Comparison of ENCODE assay signal across 17 cellular contexts in genomic region chr11:2427721-2428321, GRCh38. TPM values are rescaled to one million over a fixed set of nuclear protein-coding genes. Genes with fewer than 3 reads are reported as not detected.
A peak's percentile ranks its signal among the peaks of the same experiment; 100 is the strongest.
DNase-seq lines count a peak whose midpoint lies in the region; ATAC-seq, FAIRE-seq and TF ChIP-seq lines count a peak whose summit lies in the region.
"Had no signal": no experiment of that assay in that cellular context is flagged by ENCODE, and none has a peak within 500 bp of the region (broad histone marks: within the 10 kb centered on the region; RNA-seq: fewer than 3 reads in every experiment).

No MANE protein-coding gene starts in this region.

- H3K9me2 ChIP-seq in PC-3 (replicated peaks; ENCODE audit: low read length), result no peaks in the 10 kb centered on the region

- no peak overlapping the region for H3K9ac ChIP-seq in PC-3 (ENCODE audit: low read length)
- no peak overlapping the region for H3K9ac ChIP-seq in kidney (ENCODE audit: low read length in 2 of 2)

- no TSS peak for BruUV-seq in PC-3 (replicated peaks; lab: Mats Ljungman, UMichigan)

- CTCF ChIA-PET in activated CD8-positive, alpha-beta T cell treated with anti-CD3 and anti-CD28 coated beads, Interleukin-2, amount 10 ng/mL, durations not matched to agents 7 days and 5 days (lab: Charles Lee), result interaction anchor here (0.8 to 6.0 kb wide), 7 partner anchors 41 to 465 kb away, joined by 3 to 76 read pairs (median 8); no protein-coding TSS in a partner anchor
- CTCF ChIA-PET in activated CD8-positive, alpha-beta T cell treated with anti-CD3 and anti-CD28 coated beads for 36 hours (lab: Charles Lee), result interaction anchor here (0.8 to 10.3 kb wide), 4 partner anchors 107 to 465 kb away, joined by 3 to 182 read pairs (median 6); no protein-coding TSS in a partner anchor
- CTCF ChIA-PET in PC-3 (lab: Charles Lee), result interaction anchor here (1.0 to 1.4 kb wide), 2 partner anchors 104 to 105 kb away, joined by 3 to 7 read pairs; no protein-coding TSS in a partner anchor
- CTCF ChIA-PET in activated CD4-positive, alpha-beta T cell treated with anti-CD3 and anti-CD28 coated beads, Interleukin-2, amount 10 ng/mL, durations not matched to agents 7 days and 5 days (lab: Charles Lee), result interaction anchor here (0.6 to 8.4 kb wide), 11 partner anchors 8 to 464 kb away, joined by 3 to 88 read pairs (median 5); no protein-coding TSS in a partner anchor

- no peak for FAIRE-seq in kidney (lab: Jason Lieb, UNC)

- H3K4me1 Mint-ChIP-seq in activated CD8-positive, alpha-beta T cell treated with anti-CD3 and anti-CD28 coated beads, Interleukin-2, amount 10 ng/mL, durations not matched to agents 7 days and 5 days (ENCODE audit: low read depth), result no peaks in the 10 kb centered on the region
- H3K4me1 Mint-ChIP-seq in activated CD8-positive, alpha-beta T cell treated with anti-CD3 and anti-CD28 coated beads for 36 hours (ENCODE audit: low read depth), result no peaks in the 10 kb centered on the region
- no peaks in the 10 kb centered on the region for H3K4me1 Mint-ChIP-seq in activated CD4-positive, alpha-beta T cell treated with anti-CD3 and anti-CD28 coated beads, Interleukin-2, amount 10 ng/mL, durations not matched to agents 7 days and 5 days
- H3K4me1 Mint-ChIP-seq: activated naive CD8-positive, alpha-beta T cell treated with anti-CD3 and anti-CD28 coated beads for 36 hours; CD4-positive, alpha-beta memory T cell had no signal

- POLR2A ChIA-PET in activated CD8-positive, alpha-beta T cell treated with anti-CD3 and anti-CD28 coated beads, Interleukin-2, amount 10 ng/mL, durations not matched to agents 7 days and 5 days (lab: Charles Lee), result no interaction called here
- POLR2A ChIA-PET in activated CD8-positive, alpha-beta T cell treated with anti-CD3 and anti-CD28 coated beads for 36 hours (lab: Charles Lee), result interaction anchor here (0.8 to 1.3 kb wide), 2 partner anchors 78 to 106 kb away, joined by 4 read pairs; no protein-coding TSS in a partner anchor
- POLR2A ChIA-PET in PC-3 (lab: Charles Lee; ENCODE audit: unreplicated experiment), result no interaction called here
- POLR2A ChIA-PET in activated CD4-positive, alpha-beta T cell treated with anti-CD3 and anti-CD28 coated beads, Interleukin-2, amount 10 ng/mL, durations not matched to agents 7 days and 5 days (lab: Charles Lee), result no interaction called here

- no peaks in the 10 kb centered on the region for H3K79me2 ChIP-seq in PC-3 (ENCODE audit: low read length)

- no peaks in the 10 kb centered on the region for H3K36me3 Mint-ChIP-seq in activated CD8-positive, alpha-beta T cell treated with anti-CD3 and anti-CD28 coated beads, Interleukin-2, amount 10 ng/mL, durations not matched to agents 7 days and 5 days (ENCODE audit: low read depth)
- H3K36me3 Mint-ChIP-seq in activated CD8-positive, alpha-beta T cell treated with anti-CD3 and anti-CD28 coated beads for 36 hours (ENCODE audit: low read depth), result no peaks in the 10 kb centered on the region
- H3K36me3 Mint-ChIP-seq in activated CD4-positive, alpha-beta T cell treated with anti-CD3 and anti-CD28 coated beads, Interleukin-2, amount 10 ng/mL, durations not matched to agents 7 days and 5 days (ENCODE audit: low read depth), result no peaks in the 10 kb centered on the region
- H3K36me3 Mint-ChIP-seq: activated naive CD8-positive, alpha-beta T cell treated with anti-CD3 and anti-CD28 coated beads for 36 hours; CD4-positive, alpha-beta memory T cell had no signal

- H3K9me3 ChIP-seq in PC-3 (ENCODE audit: low read length) (no peaks in the 10 kb centered on the region), kidney (ENCODE audit: control insufficient read depth in 1 of 2, low read length in 2 of 2) (no peaks in the 10 kb centered on the region)
- H3K9me3 ChIP-seq: MG63, neutrophil, suprapubic skin had no signal

- H3K4me1 ChIP-seq in PC-3 (ENCODE audit: insufficient read depth, low read length) (no peaks in the 10 kb centered on the region), kidney (ENCODE audit: control insufficient read depth in 1 of 2, insufficient read depth in 1 of 2, low read depth in 1 of 2, low read length in 2 of 2) (no peaks in the 10 kb centered on the region)

- intact Hi-C loops in activated CD8-positive, alpha-beta T cell treated with anti-CD3 and anti-CD28 coated beads for 36 hours (cut with micrococcal nuclease), result loop anchor here (1.0 to 5.0 kb wide), 2 partner anchors 103 to 459 kb away; partner anchors contain the start of gene CDKN1C
- intact Hi-C loops in PC-3 (cut with micrococcal nuclease), result loop anchor here (10.0 kb wide), 1 partner anchor 457 kb away; the partner anchor contains the start of gene CDKN1C
- intact Hi-C loops in kidney (cut with DNase I), result loop anchor here (5.0 to 10.0 kb wide), 2 partner anchors 104 to 457 kb away; partner anchors contain the start of gene CDKN1C

- no peak overlapping the region for H3K4me3 ChIP-seq in PC-3 (ENCODE audit: low read length)
- no peak overlapping the region for H3K4me3 ChIP-seq in kidney (ENCODE audit: low read length in 2 of 2)
- H3K4me3 ChIP-seq: MG63, skin epidermis, suprapubic skin had no signal

- peak; percentile 7 for ATAC-seq in activated CD8-positive, alpha-beta T cell treated with anti-CD3 and anti-CD28 coated beads, Interleukin-2, amount 10 ng/mL, durations not matched to agents 7 days and 5 days
- no peak for ATAC-seq in activated CD8-positive, alpha-beta T cell treated with anti-CD3 and anti-CD28 coated beads for 36 hours
- ATAC-seq in PC-3, result peak; percentile 13; the same call in 1 of the 2 replicates

- no peak overlapping the region for H3K27ac ChIP-seq in PC-3 (ENCODE audit: low read length)
- no peak overlapping the region for H3K27ac ChIP-seq in kidney (ENCODE audit: low read depth in 2 of 2, low read length in 2 of 2)
- H3K27ac ChIP-seq: 22Rv1, neutrophil, RWPE1, skin epidermis, suprapubic skin had no signal

- no peak overlapping the region for H2AFZ ChIP-seq in PC-3 (ENCODE audit: low read length)

- H3K27me3 ChIP-seq in PC-3 (ENCODE audit: low read length), result no peaks in the 10 kb centered on the region
- H3K27me3 ChIP-seq: MG63, neutrophil had no signal

- H3K4me3 Mint-ChIP-seq in activated CD8-positive, alpha-beta T cell treated with anti-CD3 and anti-CD28 coated beads, Interleukin-2, amount 10 ng/mL, durations not matched to agents 7 days and 5 days, result no peak overlapping the region
- H3K4me3 Mint-ChIP-seq in activated CD8-positive, alpha-beta T cell treated with anti-CD3 and anti-CD28 coated beads for 36 hours, result no peak overlapping the region
- no peak overlapping the region for H3K4me3 Mint-ChIP-seq in activated CD4-positive, alpha-beta T cell treated with anti-CD3 and anti-CD28 coated beads, Interleukin-2, amount 10 ng/mL, durations not matched to agents 7 days and 5 days
- H3K4me3 Mint-ChIP-seq: activated naive CD8-positive, alpha-beta T cell treated with anti-CD3 and anti-CD28 coated beads for 36 hours; CD4-positive, alpha-beta memory T cell; T-helper 2 cell treated with Interferon-gamma antibody and Interleukin-4, amounts not matched to agents 5 μg/mL and 100 μg/mL, for 36 hours had no signal

- no peak overlapping the region for H3K27ac Mint-ChIP-seq in activated CD8-positive, alpha-beta T cell treated with anti-CD3 and anti-CD28 coated beads, Interleukin-2, amount 10 ng/mL, durations not matched to agents 7 days and 5 days
- H3K27ac Mint-ChIP-seq in activated CD8-positive, alpha-beta T cell treated with anti-CD3 and anti-CD28 coated beads for 36 hours, result no peak overlapping the region
- no peak overlapping the region for H3K27ac Mint-ChIP-seq in activated CD4-positive, alpha-beta T cell treated with anti-CD3 and anti-CD28 coated beads, Interleukin-2, amount 10 ng/mL, durations not matched to agents 7 days and 5 days
- H3K27ac Mint-ChIP-seq: activated naive CD8-positive, alpha-beta T cell treated with anti-CD3 and anti-CD28 coated beads for 36 hours; T-helper 2 cell treated with Interferon-gamma antibody and Interleukin-4, amounts not matched to agents 5 μg/mL and 100 μg/mL, for 36 hours had no signal

- H3K36me3 ChIP-seq in PC-3 (ENCODE audit: low read depth, low read length), result no peaks in the 10 kb centered on the region; the same call in 1 of the 2 replicates
- H3K36me3 ChIP-seq in kidney (ENCODE audit: control insufficient read depth in 1 of 2, insufficient read depth in 2 of 2, low read length in 2 of 2), result no peaks in the 10 kb centered on the region
- H3K36me3 ChIP-seq: MG63, neutrophil, suprapubic skin had no signal

- no peaks in the 10 kb centered on the region for H3F3A ChIP-seq in PC-3 (ENCODE audit: low read length, unreplicated experiment)

- TF ChIP-seq CTCF in activated CD8-positive, alpha-beta T cell treated with anti-CD3 and anti-CD28 coated beads for 36 hours (IDR thresholded peaks at IDR 0.05), result no peak
- no peak for TF ChIP-seq CTCF in PC-3 (conservative IDR thresholded peaks at IDR 0.05; ENCODE audit: low read depth, low read length)
- TF ChIP-seq CTCF in kidney (IDR thresholded peaks at IDR 0.05; ENCODE audit: borderline replicate concordance, extremely low read depth, insufficient read depth), result no peak

- no peaks in the 10 kb centered on the region for H4K20me1 ChIP-seq in PC-3 (ENCODE audit: low read length)

- H3K9me3 Mint-ChIP-seq in activated CD8-positive, alpha-beta T cell treated with anti-CD3 and anti-CD28 coated beads, Interleukin-2, amount 10 ng/mL, durations not matched to agents 7 days and 5 days (ENCODE audit: insufficient read depth), result no peaks in the 10 kb centered on the region
- H3K9me3 Mint-ChIP-seq in activated CD8-positive, alpha-beta T cell treated with anti-CD3 and anti-CD28 coated beads for 36 hours, result no peaks in the 10 kb centered on the region
- no peaks in the 10 kb centered on the region for H3K9me3 Mint-ChIP-seq in activated CD4-positive, alpha-beta T cell treated with anti-CD3 and anti-CD28 coated beads, Interleukin-2, amount 10 ng/mL, durations not matched to agents 7 days and 5 days
- H3K9me3 Mint-ChIP-seq: activated naive CD8-positive, alpha-beta T cell treated with anti-CD3 and anti-CD28 coated beads for 36 hours; CD4-positive, alpha-beta memory T cell; T-helper 2 cell treated with Interferon-gamma antibody and Interleukin-4, amounts not matched to agents 5 μg/mL and 100 μg/mL, for 36 hours had no signal

- H3K4me2 ChIP-seq in PC-3 (ENCODE audit: low read length), result no peak overlapping the region

- no peak for DNase-seq in activated CD8-positive, alpha-beta T cell treated with anti-CD3 and anti-CD28 coated beads, Interleukin-2, amount 10 ng/mL, durations not matched to agents 7 days and 5 days
- no peak for DNase-seq in activated CD8-positive, alpha-beta T cell treated with anti-CD3 and anti-CD28 coated beads for 36 hours
- DNase-seq in PC-3, result no peak
- DNase-seq in kidney, result peak; percentile 60
- DNase-seq in activated CD4-positive, alpha-beta T cell treated with anti-CD3 and anti-CD28 coated beads, Interleukin-2, amount 10 ng/mL, durations not matched to agents 7 days and 5 days, result no peak
- no peak for DNase-seq in islet precursor cell

- no peaks in the 10 kb centered on the region for H3K27me3 Mint-ChIP-seq in activated CD8-positive, alpha-beta T cell treated with anti-CD3 and anti-CD28 coated beads, Interleukin-2, amount 10 ng/mL, durations not matched to agents 7 days and 5 days (ENCODE audit: low read depth)
- no peaks in the 10 kb centered on the region for H3K27me3 Mint-ChIP-seq in activated CD8-positive, alpha-beta T cell treated with anti-CD3 and anti-CD28 coated beads for 36 hours
- H3K27me3 Mint-ChIP-seq in activated CD4-positive, alpha-beta T cell treated with anti-CD3 and anti-CD28 coated beads, Interleukin-2, amount 10 ng/mL, durations not matched to agents 7 days and 5 days, result no peaks in the 10 kb centered on the region
- H3K27me3 Mint-ChIP-seq: activated naive CD8-positive, alpha-beta T cell treated with anti-CD3 and anti-CD28 coated beads for 36 hours; CD4-positive, alpha-beta memory T cell had no signal

RNA-seq across cellular contexts. Expression of gene TRPM5, which starts 16.5 kb away (rescaled TPM):
- not detected for total RNA-seq in activated CD8-positive, alpha-beta T cell treated with anti-CD3 and anti-CD28 coated beads, Interleukin-2, amount 10 ng/mL, durations not matched to agents 7 days and 5 days
- total RNA-seq in activated CD8-positive, alpha-beta T cell treated with anti-CD3 and anti-CD28 coated beads for 36 hours, result not detected
- 0.06 TPM in 1 of 2 replicates, not detected in the other for total RNA-seq in PC-3 (2014; rRNA removed)
- 0.25 TPM for total RNA-seq in kidney
- polyA plus RNA-seq in kidney (ENCODE audit: insufficient read depth, low read depth, low replicate concordance), result 0.69 TPM
- under 1 TPM in 1 of 2 experiments, not detected in 1; 0.07 TPM for total RNA-seq in activated CD4-positive, alpha-beta T cell treated with anti-CD3 and anti-CD28 coated beads, Interleukin-2, amount 10 ng/mL, durations not matched to agents 7 days and 5 days
- total RNA-seq: activated naive CD8-positive, alpha-beta T cell treated with anti-CD3 and anti-CD28 coated beads for 36 hours; G401; pulmonary artery endothelial cell had no signal
- polyA plus RNA-seq: CD4-positive, alpha-beta memory T cell had no signal

RNA-seq across cellular contexts. Expression of gene KCNQ1, which starts 17.0 kb away (rescaled TPM):
- 10 to 100 TPM; 20.4 to 26.0 TPM for total RNA-seq in activated CD8-positive, alpha-beta T cell treated with anti-CD3 and anti-CD28 coated beads, Interleukin-2, amount 10 ng/mL, durations not matched to agents 7 days and 5 days
- 1 to 10 TPM; 8.7 to 9.5 TPM for total RNA-seq in activated CD8-positive, alpha-beta T cell treated with anti-CD3 and anti-CD28 coated beads for 36 hours
- 0.40 and 3.0 TPM in 2 replicates for total RNA-seq in PC-3 (2014; rRNA removed)
- total RNA-seq in kidney, result 45.5 TPM
- 49.4 TPM for polyA plus RNA-seq in kidney (ENCODE audit: insufficient read depth, low read depth, low replicate concordance)
- 10 to 100 TPM; 20.4 to 24.3 TPM for total RNA-seq in activated CD4-positive, alpha-beta T cell treated with anti-CD3 and anti-CD28 coated beads, Interleukin-2, amount 10 ng/mL, durations not matched to agents 7 days and 5 days

RNA-seq across cellular contexts. Expression of gene TSSC4, which starts 27.3 kb away (rescaled TPM):
- 10 to 100 TPM; 45.3 to 49.4 TPM for total RNA-seq in activated CD8-positive, alpha-beta T cell treated with anti-CD3 and anti-CD28 coated beads, Interleukin-2, amount 10 ng/mL, durations not matched to agents 7 days and 5 days
- 10 to 100 TPM; 36.2 to 38.9 TPM for total RNA-seq in activated CD8-positive, alpha-beta T cell treated with anti-CD3 and anti-CD28 coated beads for 36 hours
- total RNA-seq in PC-3 (2014; rRNA removed) (88.3 and 98.5 TPM in 2 replicates), kidney (42.3 TPM)
- polyA plus RNA-seq in kidney (ENCODE audit: insufficient read depth, low read depth, low replicate concordance), result 51.4 TPM
- 10 to 100 TPM; 31.1 to 47.5 TPM for total RNA-seq in activated CD4-positive, alpha-beta T cell treated with anti-CD3 and anti-CD28 coated beads, Interleukin-2, amount 10 ng/mL, durations not matched to agents 7 days and 5 days

RNA-seq across cellular contexts. Expression of gene CD81, which starts 50.7 kb away (rescaled TPM):
- total RNA-seq in activated CD8-positive, alpha-beta T cell treated with anti-CD3 and anti-CD28 coated beads, Interleukin-2, amount 10 ng/mL, durations not matched to agents 7 days and 5 days, result 100 to 1,000 TPM; 142 to 145 TPM
- 100 to 1,000 TPM; 133 to 138 TPM for total RNA-seq in activated CD8-positive, alpha-beta T cell treated with anti-CD3 and anti-CD28 coated beads for 36 hours
- 134 and 140 TPM in 2 replicates for total RNA-seq in PC-3 (2014; rRNA removed)
- total RNA-seq in kidney, result 950 TPM
- polyA plus RNA-seq in kidney (ENCODE audit: insufficient read depth, low read depth, low replicate concordance), result 827 TPM
- total RNA-seq in activated CD4-positive, alpha-beta T cell treated with anti-CD3 and anti-CD28 coated beads, Interleukin-2, amount 10 ng/mL, durations not matched to agents 7 days and 5 days, result 100 to 1,000 TPM; 137 to 157 TPM
